8 cellular contexts compared by ENCODE assay signal in genomic region chr1:33180226-33181037, GRCh38. TPM values are rescaled to one million over a fixed set of nuclear protein-coding genes. Genes with fewer than 3 reads are reported as not detected.
A peak's percentile ranks its signal among the peaks of the same experiment; 100 is the strongest.
DNase-seq lines count a peak whose midpoint lies in the region; ATAC-seq and TF ChIP-seq lines count a peak whose summit lies in the region.

No MANE protein-coding gene starts in this region.

- H3K9me3 ChIP-seq in ectodermal cell (ENCODE audit: control insufficient read depth, low read length) (no peaks in the 10 kb centered on the region), lower lobe of right lung (no peaks in the 10 kb centered on the region)

- intact Hi-C loops in lower lobe of right lung (cut with DNase I), result no loop called here

- H3K4me3 ChIP-seq in AG09309 (ENCODE audit: control insufficient read depth, low read depth, low read length), result peak overlapping the region; percentile 77
- peak overlapping the region; percentile 66 for H3K4me3 ChIP-seq in ectodermal cell (ENCODE audit: insufficient read depth, low read depth, low read length)
- H3K4me3 ChIP-seq in lower lobe of right lung, result peak overlapping the region; percentile 88

- no peaks in the 10 kb centered on the region for H3K36me3 ChIP-seq in ectodermal cell (ENCODE audit: control insufficient read depth, insufficient read depth, low read length)
- H3K36me3 ChIP-seq in lower lobe of right lung, result no peaks in the 10 kb centered on the region

- no peak for TF ChIP-seq CTCF in AG09309 (IDR thresholded peaks at IDR 0.05; ENCODE audit: control insufficient read depth, insufficient read depth, low read depth, low read length, missing control alignments)
- TF ChIP-seq CTCF in lower lobe of right lung (IDR thresholded peaks at IDR 0.05), result no peak

- H3K27me3 ChIP-seq in ectodermal cell (ENCODE audit: control insufficient read depth, insufficient read depth, low read length, poor library complexity, severe bottlenecking), result peaks cover 15% of the 10 kb centered on the region
- H3K27me3 ChIP-seq in lower lobe of right lung (ENCODE audit: low read depth), result no peaks in the 10 kb centered on the region

- peak; percentile 59 for ATAC-seq in GM19438 (IDR thresholded peaks at IDR 0.05; ENCODE audit: low read depth, unreplicated experiment)
- ATAC-seq in lower lobe of right lung, result peak; percentile 95

- no peak for DNase-seq in AG09309 (ENCODE audit: low read depth)
- DNase-seq in HK-2 (ENCODE audit: unreplicated experiment), result peak; percentile 89
- peak; percentile 84 for DNase-seq in NCI-H82 treated with DMSO at 0.1 percent for 48 hours (lab: John Stamatoyannopoulos, UW; ENCODE audit: unreplicated experiment)
- peak; percentile 38 to 66 for DNase-seq in activated CD8-positive, alpha-beta memory T cell treated with anti-CD3 and anti-CD28 coated beads for 1 hour (ENCODE audit: extremely low read depth in 1 of 2, low read depth in 1 of 2)
- peak; percentile 95 for DNase-seq in lower lobe of right lung
- peak; percentile 76 to 80 for DNase-seq in stimulated activated CD4-positive, alpha-beta T cell treated with anti-CD3 and anti-CD28 coated beads, Interleukin-4, amount 100 ng/mL, for 4 hours

- H3K27ac ChIP-seq in ectodermal cell (ENCODE audit: insufficient read depth, low read depth, low read length, poor library complexity, severe bottlenecking) (no peak overlapping the region), lower lobe of right lung (no peak overlapping the region)

- WGBS in ectodermal cell, 2 experiments, result 12 to 16% methylated on average over 36 to 38 of the region's 38 CpGs

- H3K4me1 ChIP-seq in ectodermal cell (ENCODE audit: control insufficient read depth, insufficient read depth, low read length), result peaks cover 11% of the 10 kb centered on the region
- peaks cover 9% of the 10 kb centered on the region for H3K4me1 ChIP-seq in lower lobe of right lung

RNA-seq across cellular contexts. Expression of gene TRIM62, which starts 1.4 kb away (rescaled TPM):
- 4.8 TPM for polyA plus RNA-seq in ectodermal cell (2013, experiment 1 of 4)
- 4.7 TPM for polyA plus RNA-seq in ectodermal cell (2013, experiment 2 of 4)
- polyA plus RNA-seq in ectodermal cell (2013, experiment 3 of 4), result 5.6 TPM
- 4.0 TPM for polyA plus RNA-seq in ectodermal cell (2013, experiment 4 of 4)
- total RNA-seq in lower lobe of right lung, result 6.5 TPM
